8 cellular contexts compared by ENCODE assay signal in genomic region chr16:17939052-17939673, GRCh38.
DNase-seq lines count a peak whose midpoint lies in the region; ATAC-seq and TF ChIP-seq lines count a peak whose summit lies in the region.

No MANE protein-coding gene starts in this region.

- H3F3A ChIP-seq in SU-DHL-6 (ENCODE audit: insufficient read depth): no peaks in the 10 kb centered on the region

- no peaks in the 10 kb centered on the region for H3K9me2 ChIP-seq in SU-DHL-6 (replicated peaks; ENCODE audit: insufficient read depth, low read length)

- no peaks in the 10 kb centered on the region for H4K20me1 ChIP-seq in SU-DHL-6 (ENCODE audit: low read depth, low read length)

- no peak for DNase-seq in activated naive CD8-positive, alpha-beta T cell treated with anti-CD3 and anti-CD28 coated beads for 36 hours
- no peak for DNase-seq in stimulated activated naive B cell treated with anti-CD40 and anti-IgM and Interleukin-4, amounts not matched to agents 10 μg/mL and 1 μg/mL and 100 μg/mL, for 72 hours
- DNase-seq in NCI-H2171 treated with DMSO at 0.1 percent for 48 hours (lab: John Stamatoyannopoulos, UW) (no peak), NCI-H2196 (lab: John Stamatoyannopoulos, UW; ENCODE audit: unreplicated experiment) (no peak)

- H3K4me2 ChIP-seq in SU-DHL-6 (ENCODE audit: low read depth, low read length, poor library complexity, severe bottlenecking): peak overlapping the region; percentile 28

- no peak overlapping the region for H3K27ac Mint-ChIP-seq in activated naive CD8-positive, alpha-beta T cell
- no peak overlapping the region for H3K27ac Mint-ChIP-seq in activated naive CD8-positive, alpha-beta T cell treated with anti-CD3 and anti-CD28 coated beads for 36 hours
- peak overlapping the region; percentile 31 for H3K27ac Mint-ChIP-seq in stimulated activated naive B cell treated with anti-CD40 and anti-IgM and Interleukin-4, amounts not matched to agents 10 μg/mL and 1 μg/mL and 100 μg/mL, for 72 hours

- no peak overlapping the region for H3K4me3 ChIP-seq in SU-DHL-6 (ENCODE audit: insufficient read depth, low read length, poor library complexity, severe bottlenecking)

- H3K79me2 ChIP-seq in SU-DHL-6 (ENCODE audit: insufficient read depth, low read length): no peaks in the 10 kb centered on the region

- H3K27me3 ChIP-seq in SU-DHL-6 (ENCODE audit: low read length): no peaks in the 10 kb centered on the region

- H3K4me1 Mint-ChIP-seq in activated naive CD8-positive, alpha-beta T cell (ENCODE audit: low read depth): peaks cover 10% of the 10 kb centered on the region
- H3K4me1 Mint-ChIP-seq in activated naive CD8-positive, alpha-beta T cell treated with anti-CD3 and anti-CD28 coated beads for 36 hours: peaks cover 13% of the 10 kb centered on the region
- H3K4me1 Mint-ChIP-seq in stimulated activated naive B cell treated with anti-CD40 and anti-IgM and Interleukin-4, amounts not matched to agents 10 μg/mL and 1 μg/mL and 100 μg/mL, for 72 hours: peaks cover 6 to 10% of the 10 kb centered on the region in 2 donors

- H3K27ac ChIP-seq in SU-DHL-6 (ENCODE audit: low read depth, low read length): no peak overlapping the region

- no peak for TF ChIP-seq CTCF in SU-DHL-6 (IDR thresholded peaks at IDR 0.05; ENCODE audit: insufficient read depth, low read length, poor library complexity, severe bottlenecking)

- H2AFZ ChIP-seq in SU-DHL-6 (ENCODE audit: low read depth, low read length, severe bottlenecking): no peak overlapping the region

- H3K36me3 ChIP-seq in SU-DHL-6 (ENCODE audit: low read length): no peaks in the 10 kb centered on the region

- H3K9me3 ChIP-seq in SU-DHL-6 (ENCODE audit: insufficient read depth, low read length): no peaks in the 10 kb centered on the region

- ATAC-seq in HG02763 (IDR thresholded peaks at IDR 0.05; ENCODE audit: unreplicated experiment) (peak; percentile 51), HG03196 (IDR thresholded peaks at IDR 0.05; ENCODE audit: unreplicated experiment) (no peak)
- peak; percentile 33 to 58 for ATAC-seq in stimulated activated naive B cell treated with anti-CD40 and anti-IgM and Interleukin-4, amounts not matched to agents 10 μg/mL and 1 μg/mL and 100 μg/mL, for 72 hours (replicated peaks)

- no peaks in the 10 kb centered on the region for H3K27me3 Mint-ChIP-seq in activated naive CD8-positive, alpha-beta T cell
- peaks cover 16% of the 10 kb centered on the region for H3K27me3 Mint-ChIP-seq in activated naive CD8-positive, alpha-beta T cell treated with anti-CD3 and anti-CD28 coated beads for 36 hours
- H3K27me3 Mint-ChIP-seq in stimulated activated naive B cell treated with anti-CD40 and anti-IgM and Interleukin-4, amounts not matched to agents 10 μg/mL and 1 μg/mL and 100 μg/mL, for 72 hours: peaks cover 0 to 7% of the 10 kb centered on the region in 2 donors

- H3K9me3 Mint-ChIP-seq in activated naive CD8-positive, alpha-beta T cell (ENCODE audit: low read depth): peaks cover 3% of the 10 kb centered on the region
- H3K9me3 Mint-ChIP-seq in activated naive CD8-positive, alpha-beta T cell treated with anti-CD3 and anti-CD28 coated beads for 36 hours: no peaks in the 10 kb centered on the region
- no peaks in the 10 kb centered on the region for H3K9me3 Mint-ChIP-seq in stimulated activated naive B cell treated with anti-CD40 and anti-IgM and Interleukin-4, amounts not matched to agents 10 μg/mL and 1 μg/mL and 100 μg/mL, for 72 hours

- H3K9ac ChIP-seq in SU-DHL-6 (ENCODE audit: low read length): no peak overlapping the region

- no peaks in the 10 kb centered on the region for H3K36me3 Mint-ChIP-seq in activated naive CD8-positive, alpha-beta T cell
- no peaks in the 10 kb centered on the region for H3K36me3 Mint-ChIP-seq in activated naive CD8-positive, alpha-beta T cell treated with anti-CD3 and anti-CD28 coated beads for 36 hours
- no peaks in the 10 kb centered on the region for H3K36me3 Mint-ChIP-seq in stimulated activated naive B cell treated with anti-CD40 and anti-IgM and Interleukin-4, amounts not matched to agents 10 μg/mL and 1 μg/mL and 100 μg/mL, for 72 hours

- H3K4me3 Mint-ChIP-seq in activated naive CD8-positive, alpha-beta T cell: peak overlapping the region; percentile 66
- no peak overlapping the region for H3K4me3 Mint-ChIP-seq in activated naive CD8-positive, alpha-beta T cell treated with anti-CD3 and anti-CD28 coated beads for 36 hours
- peak overlapping the region; percentile 37 to 48 for H3K4me3 Mint-ChIP-seq in stimulated activated naive B cell treated with anti-CD40 and anti-IgM and Interleukin-4, amounts not matched to agents 10 μg/mL and 1 μg/mL and 100 μg/mL, for 72 hours
